Comparison of ENCODE assay signal across 20 cellular contexts in the genomic region with DNA sequence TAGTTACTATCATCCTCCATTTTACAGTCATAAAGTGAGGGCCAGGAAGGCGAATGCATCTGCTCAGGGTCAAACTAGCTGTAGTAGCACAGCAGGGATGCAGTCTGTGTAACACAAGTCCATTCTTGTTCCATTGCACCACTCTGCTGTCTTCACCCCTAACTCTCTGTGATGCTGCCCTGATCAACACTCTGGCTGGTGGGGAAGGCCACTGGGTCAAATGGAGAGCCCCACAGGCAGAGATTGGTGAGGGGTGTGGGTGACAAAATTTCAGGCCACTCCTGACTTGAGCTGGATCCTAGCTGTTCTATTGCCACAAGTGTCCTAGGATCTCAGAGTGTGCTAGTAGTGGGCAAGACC.
A peak's percentile ranks its signal among the peaks of the same experiment; 100 is the strongest.
DNase-seq lines count a peak whose midpoint lies in the region; ATAC-seq and TF ChIP-seq lines count a peak whose summit lies in the region.
"Had no signal": no experiment of that assay in that cellular context is flagged by ENCODE, and none has a peak within 500 bp of the region (broad histone marks: within the 10 kb centered on the region; RNA-seq: fewer than 3 reads in every experiment).

No MANE protein-coding gene starts in this region.

- H3K27ac ChIP-seq in SJCRH30, result no peak overlapping the region
- H3K27ac ChIP-seq: tibial nerve had no signal

- H3K9me3 ChIP-seq in Loucy (ENCODE audit: insufficient read depth, low read depth, low read length) (no peaks in the 10 kb centered on the region), SJCRH30 (replicated peaks) (no peaks in the 10 kb centered on the region)
- H3K9me3 ChIP-seq: ovary, tibial nerve had no signal

- no peaks in the 10 kb centered on the region for H3F3A ChIP-seq in Loucy (ENCODE audit: low read depth)

- no peak overlapping the region for H3K4me3 ChIP-seq in Loucy (ENCODE audit: low read length, poor library complexity, severe bottlenecking)
- no peak overlapping the region for H3K4me3 ChIP-seq in SJCRH30
- H3K4me3 ChIP-seq: ovary, tibial nerve had no signal

- ATAC-seq in GM21423 (IDR thresholded peaks at IDR 0.05; ENCODE audit: unreplicated experiment) (peak; percentile 13), HG02981 (IDR thresholded peaks at IDR 0.05; ENCODE audit: unreplicated experiment) (no peak)
- ATAC-seq in activated CD4-positive, CD25-positive, alpha-beta regulatory T cell treated with anti-CD3 and anti-CD28 coated beads, Interleukin-2, amount 50 U/mL, for 24 hours, result no peak
- ATAC-seq: activated CD8-positive, alpha-beta memory T cell treated with anti-CD3 and anti-CD28 coated beads, Interleukin-2, amount 10 ng/mL, durations not matched to agents 7 days and 5 days; CD8-positive, alpha-beta T cell had no signal

- H3K4me1 ChIP-seq in Loucy (ENCODE audit: insufficient read depth, low read length, poor library complexity, severe bottlenecking) (peaks cover 14% of the 10 kb centered on the region), SJCRH30 (no peaks in the 10 kb centered on the region)

- H3K27me3 ChIP-seq in Loucy (ENCODE audit: insufficient read depth, low read length, poor library complexity, severe bottlenecking), result no peaks in the 10 kb centered on the region
- no peaks in the 10 kb centered on the region for H3K27me3 ChIP-seq in SJCRH30
- H3K27me3 ChIP-seq: ovary had no signal

- peak; percentile 0 for DNase-seq in ELF-1 (ENCODE audit: low read depth, low spot score)
- DNase-seq in iPS-NIHi7 (ENCODE audit: extremely low spot score), result peak; percentile 2
- no peak for DNase-seq in SJCRH30
- no peak for DNase-seq in NCI-H1105 (lab: John Stamatoyannopoulos, UW)
- DNase-seq: ACHN; activated CD4-positive, CD25-positive, alpha-beta regulatory T cell treated with anti-CD3 and anti-CD28 coated beads, Interleukin-2, amount 50 U/mL, for 72 hours; activated CD8-positive, alpha-beta memory T cell treated with anti-CD3 and anti-CD28 coated beads, Interleukin-2, amount 10 ng/mL, durations not matched to agents 7 days and 5 days; CD8-positive, alpha-beta T cell; DMS79 treated with DMSO at 0.1 percent for 48 hours; islet precursor cell; NCI-H1092; NCI-H526 treated with DMSO at 0.1 percent for 48 hours; ovary; stimulated activated naive CD4-positive, alpha-beta T cell treated with Interleukin-2 at 50 U/mL for 16 hours; T1000 had no signal

- no peak overlapping the region for H3K9ac ChIP-seq in Loucy (ENCODE audit: low read depth, low read length, poor library complexity, severe bottlenecking)

- H3K36me3 ChIP-seq in Loucy (ENCODE audit: insufficient read depth, low read length) (no peaks in the 10 kb centered on the region), SJCRH30 (no peaks in the 10 kb centered on the region)
- H3K36me3 ChIP-seq: ovary, tibial nerve had no signal

- H3K79me2 ChIP-seq in Loucy (ENCODE audit: insufficient read depth, low read length), result no peaks in the 10 kb centered on the region

- H4K20me1 ChIP-seq in Loucy (ENCODE audit: insufficient read depth, low read length, poor library complexity, severe bottlenecking), result no peaks in the 10 kb centered on the region

- 0 out of 2 replicates have a peak overlapping the region, but pooled peaks have one; percentile 36 for H2AFZ ChIP-seq in Loucy (ENCODE audit: low read length)

- no peak for TF ChIP-seq CTCF in Loucy (conservative IDR thresholded peaks at IDR 0.05; ENCODE audit: low read length)

- H3K9me2 ChIP-seq in Loucy (replicated peaks; ENCODE audit: low read depth, low read length), result no peaks in the 10 kb centered on the region

- no peak overlapping the region for H3K4me2 ChIP-seq in Loucy (ENCODE audit: low read depth, low read length, poor library complexity, severe bottlenecking)

Comparison
In these comparisons a context has a peak if more than half of its experiments do, and no peak if none do; other contexts are left out.
1. DNase-seq: peak in ELF-1 (single experiment) and iPS-NIHi7 (single experiment); none in SJCRH30 (0 of 2) and NCI-H1105 (single experiment).